In the genomic region with DNA sequence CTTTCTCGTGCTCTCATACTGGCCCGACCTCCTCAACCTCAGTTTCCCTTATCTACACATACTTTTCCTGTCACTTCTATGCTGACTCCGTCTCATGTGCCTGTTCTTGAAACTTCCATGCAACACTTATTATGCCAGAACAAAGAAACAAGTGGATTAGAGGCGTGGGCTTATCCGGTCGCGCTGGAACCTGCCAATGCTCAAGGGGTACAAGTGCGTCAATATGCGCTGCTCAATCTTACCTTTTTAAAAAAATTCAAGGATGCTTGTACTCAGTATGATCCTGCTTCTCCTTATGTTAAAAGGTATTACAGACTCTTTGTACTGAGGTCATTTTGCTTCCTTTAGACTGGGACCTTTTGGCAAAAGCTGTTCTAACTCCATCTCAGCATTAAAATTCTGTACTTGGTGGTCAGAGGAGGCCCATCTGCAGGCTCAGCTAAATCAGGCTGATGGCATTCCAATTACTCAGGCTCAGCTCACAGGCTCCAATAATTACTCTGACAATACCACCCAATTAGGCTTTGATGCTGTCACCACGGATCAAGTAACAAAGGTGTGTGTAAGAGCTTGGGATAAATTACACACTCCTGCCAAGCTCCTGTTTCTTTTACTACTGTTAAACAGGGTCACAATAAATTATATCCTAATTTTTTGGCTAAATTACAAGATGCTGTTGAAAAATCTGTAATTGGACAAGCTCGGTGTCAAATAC, we compare ENCODE assay signal across 1 cellular context.
TF ChIP-seq lines count a peak whose summit lies in the region.

No MANE protein-coding gene starts in this region.

TF ChIP-seq in GM23338, 12 proteins besides CTCF, POLR2A, EP300 and RAD21 (continued from another document):
- TF ChIP-seq, protein P1, sequence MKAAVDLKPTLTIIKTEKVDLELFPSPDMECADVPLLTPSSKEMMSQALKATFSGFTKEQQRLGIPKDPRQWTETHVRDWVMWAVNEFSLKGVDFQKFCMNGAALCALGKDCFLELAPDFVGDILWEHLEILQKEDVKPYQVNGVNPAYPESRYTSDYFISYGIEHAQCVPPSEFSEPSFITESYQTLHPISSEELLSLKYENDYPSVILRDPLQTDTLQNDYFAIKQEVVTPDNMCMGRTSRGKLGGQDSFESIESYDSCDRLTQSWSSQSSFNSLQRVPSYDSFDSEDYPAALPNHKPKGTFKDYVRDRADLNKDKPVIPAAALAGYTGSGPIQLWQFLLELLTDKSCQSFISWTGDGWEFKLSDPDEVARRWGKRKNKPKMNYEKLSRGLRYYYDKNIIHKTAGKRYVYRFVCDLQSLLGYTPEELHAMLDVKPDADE (IDR thresholded peaks at IDR 0.05): no peak
- TF ChIP-seq NANOG (IDR thresholded peaks at IDR 0.05; ENCODE audit: borderline replicate concordance) (no peak), JUNB (IDR thresholded peaks at IDR 0.05; ENCODE audit: unreplicated experiment) (no peak), EZH2 (IDR thresholded peaks at IDR 0.05; ENCODE audit: low read depth, unreplicated experiment) (no peak), STAT1 (IDR thresholded peaks at IDR 0.05; ENCODE audit: unreplicated experiment) (no peak), POLR2AphosphoS5 (IDR thresholded peaks at IDR 0.05; ENCODE audit: low read depth) (no peak), ZNF331 (CRISPR knock-in tag; IDR thresholded peaks at IDR 0.05; ENCODE audit: low read depth) (no peak), ZNF114 (CRISPR knock-in tag; IDR thresholded peaks at IDR 0.05) (no peak)
- TF ChIP-seq, protein P2, sequence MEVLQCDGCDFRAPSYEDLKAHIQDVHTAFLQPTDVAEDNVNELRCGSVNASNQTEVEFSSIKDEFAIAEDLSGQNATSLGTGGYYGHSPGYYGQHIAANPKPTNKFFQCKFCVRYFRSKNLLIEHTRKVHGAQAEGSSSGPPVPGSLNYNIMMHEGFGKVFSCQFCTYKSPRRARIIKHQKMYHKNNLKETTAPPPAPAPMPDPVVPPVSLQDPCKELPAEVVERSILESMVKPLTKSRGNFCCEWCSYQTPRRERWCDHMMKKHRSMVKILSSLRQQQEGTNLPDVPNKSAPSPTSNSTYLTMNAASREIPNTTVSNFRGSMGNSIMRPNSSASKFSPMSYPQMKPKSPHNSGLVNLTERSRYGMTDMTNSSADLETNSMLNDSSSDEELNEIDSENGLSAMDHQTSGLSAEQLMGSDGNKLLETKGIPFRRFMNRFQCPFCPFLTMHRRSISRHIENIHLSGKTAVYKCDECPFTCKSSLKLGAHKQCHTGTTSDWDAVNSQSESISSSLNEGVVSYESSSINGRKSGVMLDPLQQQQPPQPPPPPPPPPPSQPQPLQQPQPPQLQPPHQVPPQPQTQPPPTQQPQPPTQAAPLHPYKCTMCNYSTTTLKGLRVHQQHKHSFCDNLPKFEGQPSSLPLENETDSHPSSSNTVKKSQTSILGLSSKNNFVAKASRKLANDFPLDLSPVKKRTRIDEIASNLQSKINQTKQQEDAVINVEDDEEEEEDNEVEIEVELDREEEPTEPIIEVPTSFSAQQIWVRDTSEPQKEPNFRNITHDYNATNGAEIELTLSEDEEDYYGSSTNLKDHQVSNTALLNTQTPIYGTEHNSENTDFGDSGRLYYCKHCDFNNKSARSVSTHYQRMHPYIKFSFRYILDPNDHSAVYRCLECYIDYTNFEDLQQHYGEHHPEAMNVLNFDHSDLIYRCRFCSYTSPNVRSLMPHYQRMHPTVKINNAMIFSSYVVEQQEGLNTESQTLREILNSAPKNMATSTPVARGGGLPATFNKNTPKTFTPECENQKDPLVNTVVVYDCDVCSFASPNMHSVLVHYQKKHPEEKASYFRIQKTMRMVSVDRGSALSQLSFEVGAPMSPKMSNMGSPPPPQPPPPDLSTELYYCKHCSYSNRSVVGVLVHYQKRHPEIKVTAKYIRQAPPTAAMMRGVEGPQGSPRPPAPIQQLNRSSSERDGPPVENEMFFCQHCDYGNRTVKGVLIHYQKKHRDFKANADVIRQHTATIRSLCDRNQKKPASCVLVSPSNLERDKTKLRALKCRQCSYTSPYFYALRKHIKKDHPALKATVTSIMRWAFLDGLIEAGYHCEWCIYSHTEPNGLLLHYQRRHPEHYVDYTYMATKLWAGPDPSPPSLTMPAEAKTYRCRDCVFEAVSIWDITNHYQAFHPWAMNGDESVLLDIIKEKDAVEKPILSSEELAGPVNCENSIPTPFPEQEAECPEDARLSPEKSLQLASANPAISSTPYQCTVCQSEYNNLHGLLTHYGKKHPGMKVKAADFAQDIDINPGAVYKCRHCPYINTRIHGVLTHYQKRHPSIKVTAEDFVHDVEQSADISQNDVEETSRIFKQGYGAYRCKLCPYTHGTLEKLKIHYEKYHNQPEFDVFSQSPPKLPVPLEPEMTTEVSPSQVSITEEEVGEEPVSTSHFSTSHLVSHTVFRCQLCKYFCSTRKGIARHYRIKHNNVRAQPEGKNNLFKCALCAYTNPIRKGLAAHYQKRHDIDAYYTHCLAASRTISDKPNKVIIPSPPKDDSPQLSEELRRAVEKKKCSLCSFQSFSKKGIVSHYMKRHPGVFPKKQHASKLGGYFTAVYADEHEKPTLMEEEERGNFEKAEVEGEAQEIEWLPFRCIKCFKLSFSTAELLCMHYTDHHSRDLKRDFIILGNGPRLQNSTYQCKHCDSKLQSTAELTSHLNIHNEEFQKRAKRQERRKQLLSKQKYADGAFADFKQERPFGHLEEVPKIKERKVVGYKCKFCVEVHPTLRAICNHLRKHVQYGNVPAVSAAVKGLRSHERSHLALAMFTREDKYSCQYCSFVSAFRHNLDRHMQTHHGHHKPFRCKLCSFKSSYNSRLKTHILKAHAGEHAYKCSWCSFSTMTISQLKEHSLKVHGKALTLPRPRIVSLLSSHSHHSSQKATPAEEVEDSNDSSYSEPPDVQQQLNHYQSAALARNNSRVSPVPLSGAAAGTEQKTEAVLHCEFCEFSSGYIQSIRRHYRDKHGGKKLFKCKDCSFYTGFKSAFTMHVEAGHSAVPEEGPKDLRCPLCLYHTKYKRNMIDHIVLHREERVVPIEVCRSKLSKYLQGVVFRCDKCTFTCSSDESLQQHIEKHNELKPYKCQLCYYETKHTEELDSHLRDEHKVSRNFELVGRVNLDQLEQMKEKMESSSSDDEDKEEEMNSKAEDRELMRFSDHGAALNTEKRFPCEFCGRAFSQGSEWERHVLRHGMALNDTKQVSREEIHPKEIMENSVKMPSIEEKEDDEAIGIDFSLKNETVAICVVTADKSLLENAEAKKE (CRISPR knock-in tag; IDR thresholded peaks at IDR 0.05): no peak
TF ChIP-seq in GM23338: peak in this region for 0.
